Comparison of ENCODE assay signal across 8 cellular contexts in genomic region chr16:70381604-70382342, GRCh38. TPM values are rescaled to one million over a fixed set of nuclear protein-coding genes. Genes with fewer than 3 reads are reported as not detected.
DNase-seq lines count a peak whose midpoint lies in the region; ATAC-seq, FAIRE-seq and TF ChIP-seq lines count a peak whose summit lies in the region.

No MANE protein-coding gene starts in this region.

- intact Hi-C loops in CD8-positive, alpha-beta T cell (cut with DNase I, micrococcal nuclease) = loop anchor here (1.0 to 5.0 kb wide), 8 partner anchors 35 to 814 kb away; partner anchors contain the start of genes COG4 (in 2 of the 2), FCSK (in 2 of the 2), SF3B3 (in 2 of the 2) and ST3GAL2 (in 2 of the 2)

- H3K27me3 ChIP-seq in CD8-positive, alpha-beta T cell (ENCODE audit: insufficient read depth, low read length) = no peaks in the 10 kb centered on the region
- H3K27me3 ChIP-seq in bronchial epithelial cell (ENCODE audit: control insufficient read depth, insufficient read depth, low read length) (no peaks in the 10 kb centered on the region), mononuclear cell (ENCODE audit: insufficient read depth, low read length) (no peaks in the 10 kb centered on the region)

- H3K9me3 Mint-ChIP-seq in CD8-positive, alpha-beta T cell = no peaks in the 10 kb centered on the region

- peak overlapping the region; percentile 95 for H3K4me3 Mint-ChIP-seq in CD8-positive, alpha-beta T cell

- H3K4me3 ChIP-seq in CD8-positive, alpha-beta T cell (ENCODE audit: low read depth, low read length) = peak overlapping the region; percentile 84
- peak overlapping the region; percentile 88 for H3K4me3 ChIP-seq in bronchial epithelial cell (ENCODE audit: low read depth, low read length)
- H3K4me3 ChIP-seq in mononuclear cell (ENCODE audit: low read length) = peak overlapping the region; percentile 63

- H3K36me3 Mint-ChIP-seq in CD8-positive, alpha-beta T cell = peaks cover 17% of the 10 kb centered on the region

- TF ChIP-seq CTCF in CD8-positive, alpha-beta T cell (IDR thresholded peaks at IDR 0.05) = no peak
- no peak for TF ChIP-seq CTCF in bronchial epithelial cell (IDR thresholded peaks at IDR 0.05; ENCODE audit: insufficient read depth, low read length, severe bottlenecking)

- no peak for DNase-seq in CD8-positive, alpha-beta T cell
- no peak for DNase-seq in bronchial epithelial cell (ENCODE audit: low read depth)
- DNase-seq in HCEC 1CT = no peak
- DNase-seq in NCI-H2227 treated with DMSO at 0.1 percent for 48 hours (lab: John Stamatoyannopoulos, UW) = no peak
- DNase-seq in HuH-7 (ENCODE audit: low spot score) = no peak

- peak overlapping the region; percentile 95 for H3K27ac Mint-ChIP-seq in CD8-positive, alpha-beta T cell

- no peaks in the 10 kb centered on the region for H3K27me3 Mint-ChIP-seq in CD8-positive, alpha-beta T cell (ENCODE audit: low read depth)

- peak; percentile 13 for ATAC-seq in CD8-positive, alpha-beta T cell
- ATAC-seq in HG03521 (IDR thresholded peaks at IDR 0.05; ENCODE audit: unreplicated experiment) (peak; percentile 22), GM19452 (IDR thresholded peaks at IDR 0.05; ENCODE audit: unreplicated experiment) (no peak)

- H3K4me1 ChIP-seq in CD8-positive, alpha-beta T cell (ENCODE audit: insufficient read depth, low read length) = peaks cover 10% of the 10 kb centered on the region
- H3K4me1 ChIP-seq in mononuclear cell (ENCODE audit: insufficient read depth, low read length) = peaks cover 31% of the 10 kb centered on the region

- FAIRE-seq in bronchial epithelial cell (lab: Jason Lieb, UNC) = no peak

- POLR2A ChIA-PET in CD8-positive, alpha-beta T cell (lab: Charles Lee) = interaction anchor here (0.6 to 3.2 kb wide), 21 partner anchors 9 to 306 kb away, joined by 3 to 32 read pairs (median 5); partner anchors contain the start of genes COG4, DDX19A, DDX19B and FCSK

- no peaks in the 10 kb centered on the region for H3K36me3 ChIP-seq in CD8-positive, alpha-beta T cell (ENCODE audit: insufficient read depth, low read length)
- peaks cover 2% of the 10 kb centered on the region for H3K36me3 ChIP-seq in bronchial epithelial cell (ENCODE audit: control insufficient read depth, insufficient read depth, low read length)

- peaks cover 18% of the 10 kb centered on the region for H3K4me1 Mint-ChIP-seq in CD8-positive, alpha-beta T cell (ENCODE audit: low read depth)

- peak overlapping the region; percentile 49 for H3K27ac ChIP-seq in CD8-positive, alpha-beta T cell (ENCODE audit: low read depth, low read length)

- H3K9me3 ChIP-seq in CD8-positive, alpha-beta T cell (ENCODE audit: low read length) = no peaks in the 10 kb centered on the region
- no peaks in the 10 kb centered on the region for H3K9me3 ChIP-seq in mononuclear cell (ENCODE audit: low read depth, low read length)

- CTCF ChIA-PET in CD8-positive, alpha-beta T cell (lab: Charles Lee) = interaction anchor here (1.0 to 1.8 kb wide), 4 partner anchors 10 to 72 kb away, joined by 3 to 6 read pairs (median 4); no protein-coding TSS in a partner anchor

RNA-seq across cellular contexts. Expression of gene DDX19A, which starts 35.1 kb away (rescaled TPM):
- 10 to 100 TPM; 54.0 to 62.3 TPM for total RNA-seq in CD8-positive, alpha-beta T cell
- total RNA-seq in bronchial epithelial cell (21.3 and 27.9 TPM in 2 replicates), mononuclear cell (32.7 TPM)

RNA-seq across cellular contexts. Expression of gene ST3GAL2, which starts 57.1 kb away (rescaled TPM):
- 1 to 10 TPM; 5.6 to 6.1 TPM for total RNA-seq in CD8-positive, alpha-beta T cell
- total RNA-seq in bronchial epithelial cell (2.6 and 3.2 TPM in 2 replicates), mononuclear cell (18.5 TPM)
